19 cellular contexts compared by ENCODE assay signal in the genomic region with DNA sequence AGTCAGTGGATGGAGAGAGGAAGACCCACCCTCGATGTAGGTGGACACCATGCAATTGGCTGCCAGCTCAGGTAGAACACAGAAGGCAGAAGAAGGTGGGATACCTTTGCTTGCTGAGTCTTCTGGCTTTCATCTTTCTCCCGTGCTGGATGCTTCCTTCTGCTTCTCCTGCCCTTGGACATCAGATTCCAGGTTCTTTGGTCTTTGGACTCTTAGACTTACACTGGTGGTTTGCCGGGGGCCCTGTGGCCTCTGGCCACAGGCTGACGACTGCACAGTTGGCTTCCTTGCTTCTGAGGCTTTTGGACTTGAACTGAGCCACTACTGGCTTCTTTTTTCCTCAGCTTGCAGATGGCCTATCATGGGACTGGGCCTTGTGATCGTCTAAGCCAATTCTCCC. TPM values are rescaled to one million over a fixed set of nuclear protein-coding genes. Genes with fewer than 3 reads are reported as not detected.
"Had no signal": no experiment of that assay in that cellular context is flagged by ENCODE, and none has a peak within 500 bp of the region (broad histone marks: within the 10 kb centered on the region; RNA-seq: fewer than 3 reads in every experiment).

No MANE protein-coding gene starts in this region.

- DNase-seq: Karpas-422, KBM-7, MG63, NCI-H1092, NCI-H1105 treated with DMSO at 0.1 percent for 48 hours, NCI-H1417 treated with DMSO at 0.1 percent for 48 hours, NCI-H146, NCI-H1694 treated with DMSO at 0.1 percent for 48 hours, NCI-H1930, NCI-H2081, NCI-H2107, NCI-H2227 treated with DMSO at 0.1 percent for 48 hours, NCI-H526, SHP77, SK-N-SH, SW 1271 had no signal

- H3K27me3 ChIP-seq: MG63 had no signal

- H3K4me2 ChIP-seq: SK-N-SH had no signal

- H3K27ac ChIP-seq: HL-60, RWPE1 had no signal

- H3K9ac ChIP-seq: SK-N-SH had no signal

- H3K9me3 ChIP-seq: SK-N-SH had no signal

- H3K4me3 ChIP-seq: MG63 had no signal

RNA-seq across cellular contexts. Expression of a gene that starts 50.5 kb away (rescaled TPM):
- total RNA-seq: NCI-H460 had no signal
